ENCODE assay signal across 1 cellular context in the genomic region with DNA sequence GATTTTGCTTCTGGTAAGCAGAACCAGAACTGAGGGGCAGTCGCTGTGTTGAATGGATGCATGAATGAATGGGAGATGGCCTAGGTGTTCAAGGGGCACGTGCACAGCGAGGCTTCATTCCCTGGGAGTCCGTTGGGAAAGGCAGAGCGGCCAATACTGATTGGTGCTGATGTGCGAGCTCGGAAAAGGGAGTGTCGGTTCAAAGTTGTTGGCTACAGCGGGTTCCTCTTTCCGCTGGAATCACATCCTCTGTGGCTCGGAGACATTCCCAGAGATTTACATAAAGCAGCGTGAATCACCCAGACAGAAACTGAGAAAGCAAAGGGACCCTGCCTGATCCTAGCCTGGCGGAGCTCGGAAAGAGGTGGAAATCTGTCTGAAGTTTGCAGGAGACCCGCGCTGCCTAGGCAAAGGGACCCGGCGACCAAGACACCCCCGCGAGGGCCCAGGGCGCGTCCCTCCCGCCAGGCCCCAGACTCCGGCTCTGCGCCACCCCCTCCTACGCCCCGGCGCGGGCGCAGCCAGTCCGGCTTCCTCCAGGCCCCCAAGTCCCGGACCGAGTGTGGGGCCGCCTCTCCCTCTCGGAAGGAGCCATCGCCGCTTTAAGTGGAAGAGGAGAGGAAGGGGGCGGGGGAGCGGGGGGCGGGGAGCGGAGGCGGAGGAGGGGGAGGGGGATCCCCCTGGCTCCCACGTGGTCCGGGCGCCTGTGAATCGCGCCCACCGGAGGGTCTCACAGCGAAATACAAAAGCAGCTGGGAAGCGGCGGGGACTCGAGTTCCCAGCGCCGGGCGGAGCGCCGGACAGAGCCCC.
A peak's percentile ranks its signal among the peaks of the same experiment; 100 is the strongest.
TF ChIP-seq lines count a peak whose summit lies in the region.

A gene with protein sequence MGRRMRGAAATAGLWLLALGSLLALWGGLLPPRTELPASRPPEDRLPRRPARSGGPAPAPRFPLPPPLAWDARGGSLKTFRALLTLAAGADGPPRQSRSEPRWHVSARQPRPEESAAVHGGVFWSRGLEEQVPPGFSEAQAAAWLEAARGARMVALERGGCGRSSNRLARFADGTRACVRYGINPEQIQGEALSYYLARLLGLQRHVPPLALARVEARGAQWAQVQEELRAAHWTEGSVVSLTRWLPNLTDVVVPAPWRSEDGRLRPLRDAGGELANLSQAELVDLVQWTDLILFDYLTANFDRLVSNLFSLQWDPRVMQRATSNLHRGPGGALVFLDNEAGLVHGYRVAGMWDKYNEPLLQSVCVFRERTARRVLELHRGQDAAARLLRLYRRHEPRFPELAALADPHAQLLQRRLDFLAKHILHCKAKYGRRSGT (plus strand): TSS at position 774 of the 810 bp plus-strand sequence. CDS start 177 bp downstream, outside the sequence.

TF ChIP-seq in WTC11, 78 proteins besides CTCF, POLR2A, EP300 and RAD21 (continued from another document and continues in another):
- TF ChIP-seq, protein P1, sequence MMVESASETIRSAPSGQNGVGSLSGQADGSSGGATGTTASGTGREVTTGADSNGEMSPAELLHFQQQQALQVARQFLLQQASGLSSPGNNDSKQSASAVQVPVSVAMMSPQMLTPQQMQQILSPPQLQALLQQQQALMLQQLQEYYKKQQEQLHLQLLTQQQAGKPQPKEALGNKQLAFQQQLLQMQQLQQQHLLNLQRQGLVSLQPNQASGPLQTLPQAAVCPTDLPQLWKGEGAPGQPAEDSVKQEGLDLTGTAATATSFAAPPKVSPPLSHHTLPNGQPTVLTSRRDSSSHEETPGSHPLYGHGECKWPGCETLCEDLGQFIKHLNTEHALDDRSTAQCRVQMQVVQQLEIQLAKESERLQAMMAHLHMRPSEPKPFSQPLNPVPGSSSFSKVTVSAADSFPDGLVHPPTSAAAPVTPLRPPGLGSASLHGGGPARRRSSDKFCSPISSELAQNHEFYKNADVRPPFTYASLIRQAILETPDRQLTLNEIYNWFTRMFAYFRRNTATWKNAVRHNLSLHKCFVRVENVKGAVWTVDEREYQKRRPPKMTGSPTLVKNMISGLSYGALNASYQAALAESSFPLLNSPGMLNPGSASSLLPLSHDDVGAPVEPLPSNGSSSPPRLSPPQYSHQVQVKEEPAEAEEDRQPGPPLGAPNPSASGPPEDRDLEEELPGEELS (CRISPR knock-in tag; IDR thresholded peaks at IDR 0.05): no peak; the same call in 1 of the 2 replicates
- TF ChIP-seq, protein P2, sequence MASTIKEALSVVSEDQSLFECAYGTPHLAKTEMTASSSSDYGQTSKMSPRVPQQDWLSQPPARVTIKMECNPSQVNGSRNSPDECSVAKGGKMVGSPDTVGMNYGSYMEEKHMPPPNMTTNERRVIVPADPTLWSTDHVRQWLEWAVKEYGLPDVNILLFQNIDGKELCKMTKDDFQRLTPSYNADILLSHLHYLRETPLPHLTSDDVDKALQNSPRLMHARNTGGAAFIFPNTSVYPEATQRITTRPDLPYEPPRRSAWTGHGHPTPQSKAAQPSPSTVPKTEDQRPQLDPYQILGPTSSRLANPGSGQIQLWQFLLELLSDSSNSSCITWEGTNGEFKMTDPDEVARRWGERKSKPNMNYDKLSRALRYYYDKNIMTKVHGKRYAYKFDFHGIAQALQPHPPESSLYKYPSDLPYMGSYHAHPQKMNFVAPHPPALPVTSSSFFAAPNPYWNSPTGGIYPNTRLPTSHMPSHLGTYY (CRISPR knock-in tag; IDR thresholded peaks at IDR 0.05): no peak
- TF ChIP-seq CREM (CRISPR knock-in tag; IDR thresholded peaks at IDR 0.05) (peak; percentile 20; the same call in 1 of the 2 replicates), TEAD1 (CRISPR knock-in tag; IDR thresholded peaks at IDR 0.05) (peak; percentile 73), GRHL2 (CRISPR knock-in tag; IDR thresholded peaks at IDR 0.05; ENCODE audit: insufficient replicate concordance, severe bottlenecking) (no peak), CREB1 (CRISPR knock-in tag; IDR thresholded peaks at IDR 0.05) (peak; percentile 19; the same call in 1 of the 2 replicates), SMAD4 (CRISPR knock-in tag; IDR thresholded peaks at IDR 0.05) (no peak), ESRRA (CRISPR knock-in tag; IDR thresholded peaks at IDR 0.05; ENCODE audit: borderline replicate concordance) (peak; percentile 13; the same call in 1 of the 2 replicates), CBFB (CRISPR knock-in tag; IDR thresholded peaks at IDR 0.05; ENCODE audit: low read depth) (peak; percentile 54; the same call in 1 of the 2 replicates), ZNF396 (CRISPR knock-in tag; IDR thresholded peaks at IDR 0.05; ENCODE audit: borderline replicate concordance) (no peak), TEAD4 (CRISPR knock-in tag; IDR thresholded peaks at IDR 0.05) (no peak), TCF7 (CRISPR knock-in tag; IDR thresholded peaks at IDR 0.05; ENCODE audit: low read depth) (no peak), ZNF219 (CRISPR knock-in tag; IDR thresholded peaks at IDR 0.05; ENCODE audit: borderline replicate concordance) (no peak), MXD4 (CRISPR knock-in tag; IDR thresholded peaks at IDR 0.05; ENCODE audit: borderline replicate concordance) (no peak), MYBL2 (CRISPR knock-in tag; IDR thresholded peaks at IDR 0.05) (peak; percentile 95), JUN (CRISPR knock-in tag; IDR thresholded peaks at IDR 0.05) (no peak), NFYB (CRISPR knock-in tag; conservative IDR thresholded peaks at IDR 0.05; ENCODE audit: low read depth) (no peak; the same call in 1 of the 2 replicates), NFE2L1 (CRISPR knock-in tag; IDR thresholded peaks at IDR 0.05) (peak; percentile 90)
- TF ChIP-seq, protein P3, sequence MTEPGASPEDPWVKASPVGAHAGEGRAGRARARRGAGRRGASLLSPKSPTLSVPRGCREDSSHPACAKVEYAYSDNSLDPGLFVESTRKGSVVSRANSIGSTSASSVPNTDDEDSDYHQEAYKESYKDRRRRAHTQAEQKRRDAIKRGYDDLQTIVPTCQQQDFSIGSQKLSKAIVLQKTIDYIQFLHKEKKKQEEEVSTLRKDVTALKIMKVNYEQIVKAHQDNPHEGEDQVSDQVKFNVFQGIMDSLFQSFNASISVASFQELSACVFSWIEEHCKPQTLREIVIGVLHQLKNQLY (CRISPR knock-in tag; IDR thresholded peaks at IDR 0.05): no peak
- TF ChIP-seq, protein P4, sequence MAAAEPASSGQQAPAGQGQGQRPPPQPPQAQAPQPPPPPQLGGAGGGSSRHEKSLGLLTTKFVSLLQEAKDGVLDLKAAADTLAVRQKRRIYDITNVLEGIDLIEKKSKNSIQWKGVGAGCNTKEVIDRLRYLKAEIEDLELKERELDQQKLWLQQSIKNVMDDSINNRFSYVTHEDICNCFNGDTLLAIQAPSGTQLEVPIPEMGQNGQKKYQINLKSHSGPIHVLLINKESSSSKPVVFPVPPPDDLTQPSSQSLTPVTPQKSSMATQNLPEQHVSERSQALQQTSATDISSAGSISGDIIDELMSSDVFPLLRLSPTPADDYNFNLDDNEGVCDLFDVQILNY (CRISPR knock-in tag; IDR thresholded peaks at IDR 0.05): peak; percentile 21
- TF ChIP-seq, protein P5, sequence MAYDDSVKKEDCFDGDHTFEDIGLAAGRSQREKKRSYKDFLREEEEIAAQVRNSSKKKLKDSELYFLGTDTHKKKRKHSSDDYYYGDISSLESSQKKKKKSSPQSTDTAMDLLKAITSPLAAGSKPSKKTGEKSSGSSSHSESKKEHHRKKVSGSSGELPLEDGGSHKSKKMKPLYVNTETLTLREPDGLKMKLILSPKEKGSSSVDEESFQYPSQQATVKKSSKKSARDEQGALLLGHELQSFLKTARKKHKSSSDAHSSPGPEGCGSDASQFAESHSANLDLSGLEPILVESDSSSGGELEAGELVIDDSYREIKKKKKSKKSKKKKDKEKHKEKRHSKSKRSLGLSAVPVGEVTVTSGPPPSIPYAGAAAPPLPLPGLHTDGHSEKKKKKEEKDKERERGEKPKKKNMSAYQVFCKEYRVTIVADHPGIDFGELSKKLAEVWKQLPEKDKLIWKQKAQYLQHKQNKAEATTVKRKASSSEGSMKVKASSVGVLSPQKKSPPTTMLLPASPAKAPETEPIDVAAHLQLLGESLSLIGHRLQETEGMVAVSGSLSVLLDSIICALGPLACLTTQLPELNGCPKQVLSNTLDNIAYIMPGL (CRISPR knock-in tag; IDR thresholded peaks at IDR 0.05): 0 out of 2 replicates have a peak, but pooled peaks have one; percentile 57
- TF ChIP-seq, protein P6, sequence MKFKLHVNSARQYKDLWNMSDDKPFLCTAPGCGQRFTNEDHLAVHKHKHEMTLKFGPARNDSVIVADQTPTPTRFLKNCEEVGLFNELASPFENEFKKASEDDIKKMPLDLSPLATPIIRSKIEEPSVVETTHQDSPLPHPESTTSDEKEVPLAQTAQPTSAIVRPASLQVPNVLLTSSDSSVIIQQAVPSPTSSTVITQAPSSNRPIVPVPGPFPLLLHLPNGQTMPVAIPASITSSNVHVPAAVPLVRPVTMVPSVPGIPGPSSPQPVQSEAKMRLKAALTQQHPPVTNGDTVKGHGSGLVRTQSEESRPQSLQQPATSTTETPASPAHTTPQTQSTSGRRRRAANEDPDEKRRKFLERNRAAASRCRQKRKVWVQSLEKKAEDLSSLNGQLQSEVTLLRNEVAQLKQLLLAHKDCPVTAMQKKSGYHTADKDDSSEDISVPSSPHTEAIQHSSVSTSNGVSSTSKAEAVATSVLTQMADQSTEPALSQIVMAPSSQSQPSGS (CRISPR knock-in tag; IDR thresholded peaks at IDR 0.05; ENCODE audit: borderline replicate concordance, low read depth): peak; percentile 68; the same call in 1 of the 2 replicates
- TF ChIP-seq, protein P7, sequence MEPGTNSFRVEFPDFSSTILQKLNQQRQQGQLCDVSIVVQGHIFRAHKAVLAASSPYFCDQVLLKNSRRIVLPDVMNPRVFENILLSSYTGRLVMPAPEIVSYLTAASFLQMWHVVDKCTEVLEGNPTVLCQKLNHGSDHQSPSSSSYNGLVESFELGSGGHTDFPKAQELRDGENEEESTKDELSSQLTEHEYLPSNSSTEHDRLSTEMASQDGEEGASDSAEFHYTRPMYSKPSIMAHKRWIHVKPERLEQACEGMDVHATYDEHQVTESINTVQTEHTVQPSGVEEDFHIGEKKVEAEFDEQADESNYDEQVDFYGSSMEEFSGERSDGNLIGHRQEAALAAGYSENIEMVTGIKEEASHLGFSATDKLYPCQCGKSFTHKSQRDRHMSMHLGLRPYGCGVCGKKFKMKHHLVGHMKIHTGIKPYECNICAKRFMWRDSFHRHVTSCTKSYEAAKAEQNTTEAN (CRISPR knock-in tag; IDR thresholded peaks at IDR 0.05): 0 out of 2 replicates have a peak, but pooled peaks have one; percentile 62
- TF ChIP-seq, protein P8, sequence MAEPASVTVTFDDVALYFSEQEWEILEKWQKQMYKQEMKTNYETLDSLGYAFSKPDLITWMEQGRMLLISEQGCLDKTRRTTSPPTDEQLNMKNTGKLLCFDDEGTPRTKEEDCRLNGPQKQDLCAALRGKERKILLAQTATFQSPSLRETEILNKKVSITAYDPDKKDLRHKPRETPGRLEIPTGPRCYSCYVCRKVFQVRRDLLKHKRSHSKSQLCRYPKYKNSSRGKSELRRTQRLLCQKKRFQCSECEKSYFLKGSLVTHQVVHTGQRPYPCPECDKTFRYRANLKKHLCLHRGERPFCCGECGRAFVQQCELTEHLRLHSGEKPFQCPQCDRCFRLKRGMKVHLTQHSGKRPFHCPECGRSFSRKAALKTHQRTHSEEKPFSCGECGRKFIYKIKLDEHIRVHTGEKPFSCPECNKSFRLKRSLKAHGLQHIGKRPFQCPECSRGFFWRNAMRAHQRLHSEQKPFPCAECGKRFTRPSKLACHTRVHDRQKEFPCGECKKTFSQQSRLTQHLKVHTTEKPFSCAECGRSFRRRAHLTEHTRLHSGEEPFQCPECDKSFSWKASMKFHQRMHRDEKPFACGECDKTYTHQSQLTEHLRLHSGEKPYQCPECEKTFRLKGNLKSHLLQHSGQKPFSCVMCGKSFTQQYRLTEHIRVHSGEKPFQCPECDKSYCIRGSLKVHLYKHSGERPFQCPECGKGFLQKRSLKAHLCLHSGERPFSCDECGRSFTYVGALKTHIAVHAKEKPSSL (CRISPR knock-in tag; conservative IDR thresholded peaks at IDR 0.05): no peak
- TF ChIP-seq, protein P9, sequence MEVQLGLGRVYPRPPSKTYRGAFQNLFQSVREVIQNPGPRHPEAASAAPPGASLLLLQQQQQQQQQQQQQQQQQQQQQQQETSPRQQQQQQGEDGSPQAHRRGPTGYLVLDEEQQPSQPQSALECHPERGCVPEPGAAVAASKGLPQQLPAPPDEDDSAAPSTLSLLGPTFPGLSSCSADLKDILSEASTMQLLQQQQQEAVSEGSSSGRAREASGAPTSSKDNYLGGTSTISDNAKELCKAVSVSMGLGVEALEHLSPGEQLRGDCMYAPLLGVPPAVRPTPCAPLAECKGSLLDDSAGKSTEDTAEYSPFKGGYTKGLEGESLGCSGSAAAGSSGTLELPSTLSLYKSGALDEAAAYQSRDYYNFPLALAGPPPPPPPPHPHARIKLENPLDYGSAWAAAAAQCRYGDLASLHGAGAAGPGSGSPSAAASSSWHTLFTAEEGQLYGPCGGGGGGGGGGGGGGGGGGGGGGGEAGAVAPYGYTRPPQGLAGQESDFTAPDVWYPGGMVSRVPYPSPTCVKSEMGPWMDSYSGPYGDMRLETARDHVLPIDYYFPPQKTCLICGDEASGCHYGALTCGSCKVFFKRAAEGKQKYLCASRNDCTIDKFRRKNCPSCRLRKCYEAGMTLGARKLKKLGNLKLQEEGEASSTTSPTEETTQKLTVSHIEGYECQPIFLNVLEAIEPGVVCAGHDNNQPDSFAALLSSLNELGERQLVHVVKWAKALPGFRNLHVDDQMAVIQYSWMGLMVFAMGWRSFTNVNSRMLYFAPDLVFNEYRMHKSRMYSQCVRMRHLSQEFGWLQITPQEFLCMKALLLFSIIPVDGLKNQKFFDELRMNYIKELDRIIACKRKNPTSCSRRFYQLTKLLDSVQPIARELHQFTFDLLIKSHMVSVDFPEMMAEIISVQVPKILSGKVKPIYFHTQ (CRISPR knock-in tag; IDR thresholded peaks at IDR 0.05): no peak
- TF ChIP-seq, protein P10, sequence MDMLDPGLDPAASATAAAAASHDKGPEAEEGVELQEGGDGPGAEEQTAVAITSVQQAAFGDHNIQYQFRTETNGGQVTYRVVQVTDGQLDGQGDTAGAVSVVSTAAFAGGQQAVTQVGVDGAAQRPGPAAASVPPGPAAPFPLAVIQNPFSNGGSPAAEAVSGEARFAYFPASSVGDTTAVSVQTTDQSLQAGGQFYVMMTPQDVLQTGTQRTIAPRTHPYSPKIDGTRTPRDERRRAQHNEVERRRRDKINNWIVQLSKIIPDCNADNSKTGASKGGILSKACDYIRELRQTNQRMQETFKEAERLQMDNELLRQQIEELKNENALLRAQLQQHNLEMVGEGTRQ (CRISPR knock-in tag; IDR thresholded peaks at IDR 0.05): no peak; the same call in none of the 2 replicates
- TF ChIP-seq, protein P11, sequence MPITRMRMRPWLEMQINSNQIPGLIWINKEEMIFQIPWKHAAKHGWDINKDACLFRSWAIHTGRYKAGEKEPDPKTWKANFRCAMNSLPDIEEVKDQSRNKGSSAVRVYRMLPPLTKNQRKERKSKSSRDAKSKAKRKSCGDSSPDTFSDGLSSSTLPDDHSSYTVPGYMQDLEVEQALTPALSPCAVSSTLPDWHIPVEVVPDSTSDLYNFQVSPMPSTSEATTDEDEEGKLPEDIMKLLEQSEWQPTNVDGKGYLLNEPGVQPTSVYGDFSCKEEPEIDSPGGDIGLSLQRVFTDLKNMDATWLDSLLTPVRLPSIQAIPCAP (CRISPR knock-in tag; IDR thresholded peaks at IDR 0.05): 0 out of 2 replicates have a peak, but pooled peaks have one; percentile 10
